1 cellular context compared by ENCODE assay signal in genomic region chr16:81994485-81994884, GRCh38.
TF ChIP-seq lines count a peak whose summit lies in the region.

No MANE protein-coding gene starts in this region.

TF ChIP-seq in HepG2, 621 proteins besides CTCF, POLR2A, EP300 and RAD21:
- no peak for TF ChIP-seq ETV6 (CRISPR knock-in tag; conservative IDR thresholded peaks at IDR 0.05)
- TF ChIP-seq STAG1 (CRISPR knock-in tag; IDR thresholded peaks at IDR 0.05) = peak; percentile 47
TF ChIP-seq in HepG2: peak in this region for 1.
